Comparison of ENCODE assay signal across 22 cellular contexts in genomic region chr20:31682352-31682751, GRCh38. TPM values are rescaled to one million over a fixed set of nuclear protein-coding genes. Genes with fewer than 3 reads are reported as not detected.
A peak's percentile ranks its signal among the peaks of the same experiment; 100 is the strongest.
DNase-seq lines count a peak whose midpoint lies in the region; ATAC-seq, FAIRE-seq and TF ChIP-seq lines count a peak whose summit lies in the region.
"Had no signal": no experiment of that assay in that cellular context is flagged by ENCODE, and none has a peak within 500 bp of the region (broad histone marks: within the 10 kb centered on the region; RNA-seq: fewer than 3 reads in every experiment).

No MANE protein-coding gene starts in this region.

- peaks cover 100% of the 10 kb centered on the region for H3K4me1 ChIP-seq in left ventricle myocardium inferior
- H3K4me1 ChIP-seq in heart left ventricle = peaks cover 14 to 93% (median 75%) of the 10 kb centered on the region in 12 donors
- H3K4me1 ChIP-seq in RWPE2 (ENCODE audit: insufficient read depth, poor library complexity, severe bottlenecking) = peaks cover 45% of the 10 kb centered on the region

- ATAC-seq in heart left ventricle (no peak), RWPE2 (ENCODE audit: low read depth) (no peak), HG02973 (IDR thresholded peaks at IDR 0.05; ENCODE audit: unreplicated experiment) (no peak)
- ATAC-seq: psoas muscle had no signal

- TF ChIP-seq POLR2A in heart left ventricle (IDR thresholded peaks at IDR 0.05) = no peak

- DNase-seq in left ventricle myocardium inferior (no peak), heart left ventricle (no peak), RWPE2 (ENCODE audit: low spot score) (no peak), dorsolateral prefrontal cortex (no peak), HTR-8/SVneo (ENCODE audit: insufficient read length, low spot score) (no peak), SW 1271 (lab: John Stamatoyannopoulos, UW) (no peak)
- DNase-seq in activated effector memory CD4-positive, alpha-beta T cell treated with anti-CD3 and anti-CD28 coated beads, Interleukin-2, amount 50 U/mL, for 16 hours = no peak
- DNase-seq: activated naive CD4-positive, alpha-beta T cell; COR-L47; H9; IMR-90; NCI-H2029 treated with DMSO at 0.1 percent for 48 hours; NCI-H510A; OCI-M1; psoas muscle; SJCRH30; small intestine; trophoblast cell had no signal

- H3K4me3 ChIP-seq in left ventricle myocardium inferior = no peak overlapping the region
- H3K4me3 ChIP-seq in heart left ventricle = no peak overlapping the region
- H3K4me3 ChIP-seq in RWPE2 (ENCODE audit: severe bottlenecking) = no peak overlapping the region
- H3K4me3 ChIP-seq in dorsolateral prefrontal cortex = no peak overlapping the region
- H3K4me3 ChIP-seq: psoas muscle, SJCRH30 had no signal

- 96 to 97% (median 97%) methylated on average over 3 of the region's 3 CpGs for WGBS in heart left ventricle, 4 donors

- FAIRE-seq in HTR-8/SVneo (lab: Jason Lieb, UNC) = no peak
- FAIRE-seq: colon, small intestine had no signal

- H3K9me3 ChIP-seq in left ventricle myocardium inferior (replicated peaks) (no peaks in the 10 kb centered on the region), heart left ventricle (no peaks in the 10 kb centered on the region), RWPE2 (ENCODE audit: severe bottlenecking) (no peaks in the 10 kb centered on the region)
- H3K9me3 ChIP-seq: psoas muscle, SJCRH30 had no signal

- intact Hi-C loops in left ventricle myocardium inferior (cut with micrococcal nuclease) (no loop called here), heart left ventricle (cut with DNase I) (no loop called here), dorsolateral prefrontal cortex (cut with DNase I) (no loop called here)

- H3K27ac ChIP-seq in left ventricle myocardium inferior (replicated peaks) (peak overlapping the region; percentile 95), heart left ventricle (peak overlapping the region in 6 of 12 donors; percentile 28 to 93 (median 46)), RWPE2 (ENCODE audit: poor library complexity, severe bottlenecking) (peak overlapping the region; percentile 66), dorsolateral prefrontal cortex (peak overlapping the region in 45 of 59 donors; percentile 1 to 100 (median 65))
- H3K27ac ChIP-seq: psoas muscle, SJCRH30 had no signal

- TF ChIP-seq CTCF in left ventricle myocardium inferior (IDR thresholded peaks at IDR 0.05; ENCODE audit: borderline replicate concordance) (no peak), heart left ventricle (IDR thresholded peaks at IDR 0.05) (no peak), RWPE2 (IDR thresholded peaks at IDR 0.05; ENCODE audit: poor library complexity, severe bottlenecking) (no peak), dorsolateral prefrontal cortex (IDR thresholded peaks at IDR 0.05 in 54 of 56, conservative IDR thresholded peaks at IDR 0.05 in 2 of 56; ENCODE audit: low read depth in 1 of 56, partially characterized antibody in 56 of 56) (no peak)

- H3K36me3 ChIP-seq in left ventricle myocardium inferior (peaks cover 37% of the 10 kb centered on the region), heart left ventricle (peaks cover 0 to 77% (median 20%) of the 10 kb centered on the region in 9 donors), RWPE2 (ENCODE audit: low read depth) (peaks cover 100% of the 10 kb centered on the region)

- H3K27me3 ChIP-seq in left ventricle myocardium inferior (ENCODE audit: low read depth) = no peaks in the 10 kb centered on the region
- no peaks in the 10 kb centered on the region for H3K27me3 ChIP-seq in heart left ventricle
- no peaks in the 10 kb centered on the region for H3K27me3 ChIP-seq in RWPE2 (ENCODE audit: insufficient read depth, poor library complexity, severe bottlenecking)
- no peaks in the 10 kb centered on the region for H3K27me3 ChIP-seq in dorsolateral prefrontal cortex
- H3K27me3 ChIP-seq: SJCRH30 had no signal

RNA-seq across cellular contexts. Expression of gene BCL2L1, which starts 40.3 kb away (rescaled TPM):
- total RNA-seq in left ventricle myocardium inferior (53.2 TPM), heart left ventricle (100 to 1,000 TPM in 1 of 9 donors, 10 to 100 TPM in 8; 32.2 to 176 (median 62.6) TPM), dorsolateral prefrontal cortex (100 to 1,000 TPM in 77 of 120 experiments, 10 to 100 TPM in 43; 79.5 to 144 (median 103) TPM)
- polyA plus RNA-seq in heart left ventricle = 100 to 1,000 TPM in 1 of 2 donors, 10 to 100 TPM in 1; 43.1 to 217 TPM

RNA-seq across cellular contexts. Expression of gene COX4I2, which starts 44.6 kb away (rescaled TPM):
- total RNA-seq in left ventricle myocardium inferior (7.6 TPM), heart left ventricle (10 to 100 TPM in 5 of 9 donors, 1 to 10 TPM in 4; 5.7 to 29.4 (median 10.6) TPM), dorsolateral prefrontal cortex (1 to 10 TPM in 73 of 120 experiments, under 1 TPM in 16, not detected in 31; 0.66 to 5.5 (median 1.8) TPM)
- 10 to 100 TPM; 13.6 to 42.8 TPM for polyA plus RNA-seq in heart left ventricle
- total RNA-seq: fibroblast of villous mesenchyme, H9, IMR-90, SJCRH30 had no signal
- polyA plus RNA-seq: IMR-90, neural cell had no signal

RNA-seq across cellular contexts. Expression of gene TPX2, which starts 56.7 kb away (rescaled TPM):
- total RNA-seq in left ventricle myocardium inferior (0.71 TPM), heart left ventricle (10 to 100 TPM in 1 of 9 donors, 1 to 10 TPM in 3, under 1 TPM in 5; 0.38 to 15.2 (median 0.77) TPM), dorsolateral prefrontal cortex (1 to 10 TPM; 1.1 to 4.1 (median 2.6) TPM)
- under 1 TPM; 0.04 to 0.97 TPM for polyA plus RNA-seq in heart left ventricle
